ENCODE assay signal across 10 cellular contexts in genomic region chr6:31575335-31575901, GRCh38. TPM values are rescaled to one million over a fixed set of nuclear protein-coding genes. Genes with fewer than 3 reads are reported as not detected.
DNase-seq lines count a peak whose midpoint lies in the region; ATAC-seq and TF ChIP-seq lines count a peak whose summit lies in the region.
"Had no signal": no experiment of that assay in that cellular context is flagged by ENCODE, and none has a peak within 500 bp of the region (broad histone marks: within the 10 kb centered on the region; RNA-seq: fewer than 3 reads in every experiment).

Gene TNF, plus strand, starts transcription at chr6:31575565. Its CDS starts 177 bp downstream, at chr6:31575742.

- no peak for TF ChIP-seq CTCF in NB4 (IDR thresholded peaks at IDR 0.05; ENCODE audit: low read depth, low read length)
- TF ChIP-seq CTCF in heart right ventricle (IDR thresholded peaks at IDR 0.05), result no peak

- DNase-seq in NB4 (ENCODE audit: low read depth), result peak; percentile 96
- peak; percentile 64 for DNase-seq in activated CD8-positive, alpha-beta memory T cell treated with anti-CD3 and anti-CD28 coated beads, Interleukin-2, amount 50 U/mL, for 4 hours
- peak in 1 of 2 donors; percentile 66 for DNase-seq in heart right ventricle
- DNase-seq in stimulated activated CD4-positive, alpha-beta T cell treated with anti-CD3 and anti-CD28 coated beads, Interleukin-4, amount 100 ng/mL, for 1 hour, result peak; percentile 77
- DNase-seq in NCI-H1048 (lab: John Stamatoyannopoulos, UW), result no peak
- no peak for DNase-seq in NCI-H2196 (lab: John Stamatoyannopoulos, UW; ENCODE audit: unreplicated experiment)
- no peak for DNase-seq in SW480 (ENCODE audit: low spot score)

- peaks cover 0 to 50% (median 5%) of the 10 kb centered on the region in 9 donors for H3K4me1 ChIP-seq in heart right ventricle

- 52 to 64% methylated on average over 19 of the region's 19 CpGs for WGBS in heart right ventricle, 2 donors

- peaks cover 0 to 19% (median 0%) of the 10 kb centered on the region in 9 donors for H3K36me3 ChIP-seq in heart right ventricle
- H3K36me3 ChIP-seq: pancreas had no signal

- peaks cover 0 to 11% (median 0%) of the 10 kb centered on the region in 7 donors for H3K27me3 ChIP-seq in heart right ventricle
- H3K27me3 ChIP-seq: pancreas had no signal

- intact Hi-C loops in heart right ventricle (cut with DNase I), result no loop called here

- TF ChIP-seq POLR2A in NB4 (IDR thresholded peaks at IDR 0.05; ENCODE audit: extremely low read depth, insufficient read length), result peak; percentile 100

- H3K9me3 ChIP-seq in heart right ventricle, result no peaks in the 10 kb centered on the region
- H3K9me3 ChIP-seq: pancreas had no signal

- H3K4me3 ChIP-seq in NB4 (ENCODE audit: low read depth, low read length) (peak within 1 kb of the TSS; percentile 98), heart right ventricle (peak within 1 kb of the TSS in 9 of 10 donors; percentile 29 to 65 (median 56))

- ATAC-seq in heart right ventricle (peak in 7 of 8 donors; percentile 30 to 88 (median 69)), HG02642 (IDR thresholded peaks at IDR 0.05; ENCODE audit: poor library complexity, unreplicated experiment) (no peak)

- H3K27ac ChIP-seq in heart right ventricle, result peak within 1 kb of the TSS; percentile 45 to 90 (median 74)
- H3K27ac ChIP-seq: pancreas had no signal

RNA-seq across cellular contexts. Expression of gene TNF, which starts in this region (rescaled TPM):
- 1 to 10 TPM in 2 of 10 donors, under 1 TPM in 7, not detected in 1; 0.33 to 3.0 (median 0.61) TPM for total RNA-seq in heart right ventricle
- polyA plus RNA-seq in heart right ventricle, result under 1 TPM; 0.16 to 0.51 TPM
- total RNA-seq: SK-MEL-5 had no signal

Comparison
In these comparisons a context has a peak if more than half of its experiments do, and no peak if none do; other contexts are left out.
1. DNase-seq: peak in NB4 (single experiment), activated CD8-positive, alpha-beta memory T cell treated with anti-CD3 and anti-CD28 coated beads, Interleukin-2, amount 50 U/mL, for 4 hours (single experiment) and stimulated activated CD4-positive, alpha-beta T cell treated with anti-CD3 and anti-CD28 coated beads, Interleukin-4, amount 100 ng/mL, for 1 hour (single experiment); none in NCI-H1048 (single experiment), NCI-H2196 (single experiment) and SW480 (single experiment).